ENCODE assay signal across 8 cellular contexts in the genomic region with DNA sequence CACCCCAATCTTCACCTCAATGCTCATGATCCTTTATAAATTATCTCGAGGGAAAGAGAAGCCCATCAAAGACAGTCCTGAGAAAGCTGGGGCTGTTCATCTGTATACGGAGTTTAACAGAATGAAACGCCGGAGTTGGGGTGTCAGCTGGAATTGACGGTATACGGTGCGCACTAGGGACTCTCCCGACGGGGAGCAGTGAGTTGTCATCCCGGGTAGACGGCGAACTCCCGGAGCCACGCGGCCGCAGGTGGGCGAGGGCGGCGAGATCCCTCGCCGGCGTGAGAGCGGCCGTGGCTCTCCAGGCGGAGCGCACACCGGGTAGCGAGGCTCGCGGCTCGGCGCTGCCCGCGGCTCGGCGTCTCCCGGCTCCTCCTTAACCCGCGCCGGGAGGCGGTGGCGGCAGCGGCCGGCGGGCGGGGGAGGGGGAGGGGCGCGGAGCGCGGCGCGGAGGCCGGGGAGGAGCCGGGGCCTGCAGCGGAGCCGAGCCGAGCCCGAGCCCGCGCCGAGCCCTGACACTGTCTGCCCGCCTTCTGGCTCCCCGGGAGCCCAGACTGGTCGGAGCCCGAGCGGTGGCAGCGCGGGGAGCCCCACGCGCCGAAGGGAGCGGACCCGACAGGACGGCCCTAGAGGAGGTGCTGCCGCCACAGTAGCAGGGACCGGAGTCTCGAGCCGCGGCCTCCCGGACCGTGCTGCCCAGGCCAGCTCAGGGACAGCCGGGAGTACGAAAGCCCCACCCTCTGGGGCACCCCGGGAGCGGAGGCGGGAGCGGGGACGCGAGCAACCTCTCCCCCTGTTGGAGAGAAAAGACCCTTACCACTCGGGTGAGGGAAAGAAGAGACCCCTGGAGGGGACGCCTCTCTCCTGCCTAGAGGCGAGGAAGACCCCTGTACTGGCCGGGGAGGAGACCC. TPM values are rescaled to one million over a fixed set of nuclear protein-coding genes. Genes with fewer than 3 reads are reported as not detected.
DNase-seq lines count a peak whose midpoint lies in the region; ATAC-seq and TF ChIP-seq lines count a peak whose summit lies in the region.

A gene (plus strand): TSS at position 475 of the 911 bp plus-strand sequence. CDS start 7,117 bp downstream, outside the sequence.

- in situ Hi-C loops in ACHN (cut with HindIII; ENCODE audit: low pct_ligation_motif_present, low pct_unique_long_range_greater_than_20kb, low sequenced_read_pairs) = no loop called here

- no peaks in the 10 kb centered on the region for H3K9me3 Mint-ChIP-seq in activated CD8-positive, alpha-beta T cell treated with anti-CD3 and anti-CD28 coated beads for 36 hours

- DNase-seq in ACHN (peak; percentile 82), NCI-H226 (peak; percentile 52), lung microvascular endothelial cell (ENCODE audit: low read depth in 2 of 2) (peak; percentile 78 to 81)
- DNase-seq in activated CD8-positive, alpha-beta T cell treated with anti-CD3 and anti-CD28 coated beads for 36 hours = peak; percentile 73
- peak; percentile 73 for DNase-seq in effector CD4-positive, alpha-beta T cell
- peak; percentile 64 to 72 (median 66) for DNase-seq in stimulated activated CD4-positive, alpha-beta T cell treated with anti-CD3 and anti-CD28 coated beads, TNF-alpha, amount 100 ng/mL, for 4 hours (ENCODE audit: low read depth in 3 of 3)

- peaks cover 48% of the 10 kb centered on the region for H3K4me1 Mint-ChIP-seq in activated CD8-positive, alpha-beta T cell treated with anti-CD3 and anti-CD28 coated beads for 36 hours (ENCODE audit: low read depth)

- intact Hi-C loops in activated CD8-positive, alpha-beta T cell treated with anti-CD3 and anti-CD28 coated beads for 36 hours (cut with micrococcal nuclease) = no loop called here

- H3K27ac Mint-ChIP-seq in activated CD8-positive, alpha-beta T cell treated with anti-CD3 and anti-CD28 coated beads for 36 hours = peak within 1 kb of the TSS; percentile 83

- H3K36me3 Mint-ChIP-seq in activated CD8-positive, alpha-beta T cell treated with anti-CD3 and anti-CD28 coated beads for 36 hours (ENCODE audit: low read depth) = peaks cover 8% of the 10 kb centered on the region

- CTCF ChIA-PET in activated CD8-positive, alpha-beta T cell treated with anti-CD3 and anti-CD28 coated beads for 36 hours (lab: Charles Lee) = interaction anchor here (1.4 to 3.8 kb wide), 3 partner anchors 13 to 76 kb away, joined by 4 to 25 read pairs (median 21); no protein-coding TSS in a partner anchor

- POLR2A ChIA-PET in activated CD8-positive, alpha-beta T cell treated with anti-CD3 and anti-CD28 coated beads for 36 hours (lab: Charles Lee) = interaction anchor here (0.6 to 1.7 kb wide), 11 partner anchors 8 to 114 kb away, joined by 3 to 5 read pairs (median 3); a partner anchor contains a TSS

- ATAC-seq in GM18858 (IDR thresholded peaks at IDR 0.05; ENCODE audit: unreplicated experiment) (peak; percentile 41), HG03066 (IDR thresholded peaks at IDR 0.05; ENCODE audit: low read depth, unreplicated experiment) (peak; percentile 69)
- peak; percentile 90 for ATAC-seq in activated CD8-positive, alpha-beta T cell treated with anti-CD3 and anti-CD28 coated beads for 36 hours

- TF ChIP-seq CTCF in activated CD8-positive, alpha-beta T cell treated with anti-CD3 and anti-CD28 coated beads for 36 hours (IDR thresholded peaks at IDR 0.05) = no peak

- H3K27me3 Mint-ChIP-seq in activated CD8-positive, alpha-beta T cell treated with anti-CD3 and anti-CD28 coated beads for 36 hours = no peaks in the 10 kb centered on the region

- H3K4me3 Mint-ChIP-seq in activated CD8-positive, alpha-beta T cell treated with anti-CD3 and anti-CD28 coated beads for 36 hours = peak within 1 kb of the TSS; percentile 87

RNA-seq across cellular contexts. Expression of the gene that starts here (rescaled TPM):
- 10 to 100 TPM; 11.1 to 12.8 TPM for total RNA-seq in activated CD8-positive, alpha-beta T cell treated with anti-CD3 and anti-CD28 coated beads for 36 hours
- 3.1 and 3.4 TPM in 2 replicates for total RNA-seq in lung microvascular endothelial cell

Comparison
In these comparisons a context has a peak if more than half of its experiments do, and no peak if none do; other contexts are left out.
1. Peak in every context shown above with its lines: DNase-seq and ATAC-seq.